9 cellular contexts compared by ENCODE assay signal in the genomic region with DNA sequence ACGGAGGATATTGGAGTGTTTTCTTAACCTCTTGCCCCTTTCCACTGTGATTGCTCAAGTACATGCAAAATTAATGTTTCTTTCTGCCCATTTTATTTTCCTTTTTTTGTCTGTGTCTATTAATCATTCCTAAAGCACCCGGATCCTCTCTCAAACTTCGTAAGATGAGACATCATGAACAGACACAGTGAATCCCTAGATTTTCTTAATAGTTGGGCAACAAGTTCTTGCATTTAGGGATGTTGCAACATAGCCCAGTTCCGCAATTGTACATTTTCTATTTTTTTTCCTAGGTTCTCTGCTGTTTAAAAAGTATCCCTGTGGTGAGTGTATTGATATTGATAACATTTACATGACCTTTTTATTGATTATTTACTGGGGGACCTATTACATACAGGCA.
A peak's percentile ranks its signal among the peaks of the same experiment; 100 is the strongest.
DNase-seq lines count a peak whose midpoint lies in the region; ATAC-seq and TF ChIP-seq lines count a peak whose summit lies in the region.
"Had no signal": no experiment of that assay in that cellular context is flagged by ENCODE, and none has a peak within 500 bp of the region (broad histone marks: within the 10 kb centered on the region; RNA-seq: fewer than 3 reads in every experiment).

No MANE protein-coding gene starts in this region.

- ATAC-seq in HG02642 (IDR thresholded peaks at IDR 0.05; ENCODE audit: poor library complexity, unreplicated experiment) = no peak
- ATAC-seq in GM21390 (IDR thresholded peaks at IDR 0.05; ENCODE audit: unreplicated experiment) = no peak

- TF ChIP-seq CTCF in cardiac fibroblast (IDR thresholded peaks at IDR 0.05; ENCODE audit: low read depth, low read length) (no peak), neutrophil (IDR thresholded peaks at IDR 0.05) (no peak)

- H3K4me3 ChIP-seq in cardiac fibroblast (replicated peaks in 1 of 2; ENCODE audit: low read depth in 2 of 2, low read length in 2 of 2) (peak overlapping the region in 1 of 2 donors; percentile 96), neutrophil (ENCODE audit: low read depth in 1 of 2, low read length in 1 of 2) (peak overlapping the region; percentile 64 to 76)

- peaks cover 46 to 48% of the 10 kb centered on the region in 2 experiments for H3K4me1 ChIP-seq in neutrophil (ENCODE audit: control insufficient read depth in 1 of 2, insufficient read depth in 1 of 2, low read depth in 1 of 2, low read length in 1 of 2)

- DNase-seq in EH (ENCODE audit: low read depth) (peak; percentile 77), NAMALWA (ENCODE audit: low spot score) (peak; percentile 20), cardiac fibroblast (ENCODE audit: low read depth in 2 of 2) (peak; percentile 73 to 90), NCI-H1436 treated with DMSO at 0.1 percent for 48 hours (lab: John Stamatoyannopoulos, UW) (no peak)
- no peak for DNase-seq in stimulated activated CD4-positive, alpha-beta T cell treated with anti-CD3 and anti-CD28 coated beads, Interleukin-1b, Interleukin-23, amount 100 ng/mL, for 48 hours
- DNase-seq: GOT3 had no signal

- H3K36me3 ChIP-seq in neutrophil = peaks cover 17% of the 10 kb centered on the region

- H3K9me3 ChIP-seq in neutrophil = no peaks in the 10 kb centered on the region

- no peaks in the 10 kb centered on the region for H3K27me3 ChIP-seq in neutrophil

- H3K27ac ChIP-seq in neutrophil = peak overlapping the region; percentile 93

Comparison
In these comparisons a context has a peak if more than half of its experiments do, and no peak if none do; other contexts are left out.
1. DNase-seq: peak in EH (single experiment), NAMALWA (single experiment) and cardiac fibroblast (2 of 2); none in NCI-H1436 treated with DMSO at 0.1 percent for 48 hours (single experiment) and stimulated activated CD4-positive, alpha-beta T cell treated with anti-CD3 and anti-CD28 coated beads, Interleukin-1b, Interleukin-23, amount 100 ng/mL, for 48 hours (single experiment).